8 cellular contexts compared by ENCODE assay signal in the genomic region with DNA sequence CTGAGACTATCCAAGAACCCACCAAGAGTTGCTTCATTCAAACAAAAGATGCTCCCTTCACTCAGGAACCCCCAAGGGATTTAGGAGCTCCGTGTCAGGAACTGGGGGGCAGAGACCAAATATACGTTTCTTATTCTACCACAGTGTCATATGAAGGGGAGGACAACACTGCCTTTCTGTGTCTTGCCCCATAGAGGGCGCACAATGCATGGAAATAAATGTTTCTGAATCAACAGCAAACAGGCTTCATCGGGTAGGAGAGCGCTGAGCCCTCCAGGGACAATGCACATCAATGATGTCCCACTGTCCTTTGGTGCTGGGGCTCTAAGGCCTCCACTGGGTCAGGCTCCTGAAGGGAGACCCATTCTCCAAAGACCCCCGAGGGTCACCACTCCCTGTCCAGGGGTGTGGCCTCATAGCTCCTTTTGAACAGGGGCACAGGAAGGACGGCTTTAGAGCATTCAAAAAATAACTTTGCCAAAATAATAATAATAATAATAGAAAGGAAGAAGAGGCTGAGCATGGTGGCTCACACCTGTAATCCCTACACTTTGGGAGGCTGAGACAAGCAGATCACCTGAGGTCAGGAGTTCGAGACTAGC. TPM values are rescaled to one million over a fixed set of nuclear protein-coding genes. Genes with fewer than 3 reads are reported as not detected.
DNase-seq lines count a peak whose midpoint lies in the region; ATAC-seq and TF ChIP-seq lines count a peak whose summit lies in the region.

No MANE protein-coding gene starts in this region.

- no peaks in the 10 kb centered on the region for H3K36me3 ChIP-seq in vagina

- no peak overlapping the region for H3K27ac ChIP-seq in vagina

- intact Hi-C loops in activated naive CD4-positive, alpha-beta T cell treated with anti-CD3 and anti-CD28 coated beads for 36 hours (cut with micrococcal nuclease): loop anchor here (1.0 to 10.0 kb wide), 4 partner anchors 34 to 641 kb away; no protein-coding TSS in a partner anchor
- intact Hi-C loops in vagina (cut with DNase I): loop anchor here (10.0 kb wide), 1 partner anchor 632 kb away; no protein-coding TSS in a partner anchor

- H3K27ac Mint-ChIP-seq in activated naive CD4-positive, alpha-beta T cell treated with anti-CD3 and anti-CD28 coated beads for 36 hours: no peak overlapping the region
- no peak overlapping the region for H3K27ac Mint-ChIP-seq in mesothelial cell of epicardium

- TF ChIP-seq CTCF in mesothelial cell of epicardium (IDR thresholded peaks at IDR 0.05; ENCODE audit: unreplicated experiment) (peak; percentile 71), vagina (IDR thresholded peaks at IDR 0.05) (peak; percentile 40 to 47 (median 44))

- CTCF ChIA-PET in activated naive CD4-positive, alpha-beta T cell treated with anti-CD3 and anti-CD28 coated beads for 36 hours (lab: Charles Lee): interaction anchor here (0.7 to 2.7 kb wide), 14 partner anchors 10 to 646 kb away, joined by 3 to 11 read pairs (median 4); no protein-coding TSS in a partner anchor

- no peaks in the 10 kb centered on the region for H3K27me3 ChIP-seq in vagina

- H3K27me3 Mint-ChIP-seq in activated naive CD4-positive, alpha-beta T cell treated with anti-CD3 and anti-CD28 coated beads for 36 hours (ENCODE audit: low read depth): peaks cover 15% of the 10 kb centered on the region
- peaks cover 17% of the 10 kb centered on the region for H3K27me3 Mint-ChIP-seq in mesothelial cell of epicardium (ENCODE audit: low read depth)

- ATAC-seq in GM21717 (IDR thresholded peaks at IDR 0.05; ENCODE audit: unreplicated experiment): peak; percentile 64

- TF ChIP-seq POLR2A in vagina (IDR thresholded peaks at IDR 0.05): no peak

- H3K36me3 Mint-ChIP-seq in activated naive CD4-positive, alpha-beta T cell treated with anti-CD3 and anti-CD28 coated beads for 36 hours (ENCODE audit: low read depth): no peaks in the 10 kb centered on the region
- no peaks in the 10 kb centered on the region for H3K36me3 Mint-ChIP-seq in mesothelial cell of epicardium

- no peaks in the 10 kb centered on the region for H3K4me1 Mint-ChIP-seq in activated naive CD4-positive, alpha-beta T cell treated with anti-CD3 and anti-CD28 coated beads for 36 hours (ENCODE audit: low read depth)
- no peaks in the 10 kb centered on the region for H3K4me1 Mint-ChIP-seq in mesothelial cell of epicardium

- H3K4me3 Mint-ChIP-seq in activated naive CD4-positive, alpha-beta T cell treated with anti-CD3 and anti-CD28 coated beads for 36 hours: no peak overlapping the region
- H3K4me3 Mint-ChIP-seq in mesothelial cell of epicardium: no peak overlapping the region

- H3K9me3 Mint-ChIP-seq in activated naive CD4-positive, alpha-beta T cell treated with anti-CD3 and anti-CD28 coated beads for 36 hours: no peaks in the 10 kb centered on the region
- H3K9me3 Mint-ChIP-seq in mesothelial cell of epicardium: no peaks in the 10 kb centered on the region

- H3K4me1 ChIP-seq in vagina: no peaks in the 10 kb centered on the region

- no peak overlapping the region for H3K4me3 ChIP-seq in vagina

- no peaks in the 10 kb centered on the region for H3K9me3 ChIP-seq in vagina

- peak; percentile 56 for DNase-seq in activated naive CD4-positive, alpha-beta T cell treated with anti-CD3 and anti-CD28 coated beads for 36 hours
- DNase-seq in activated naive CD4-positive, alpha-beta T cell treated with anti-CD3 and anti-CD28 coated beads, Interleukin-2, amount 50 U/mL, for 16 hours: no peak
- DNase-seq in HuH-7 (ENCODE audit: low spot score): peak; percentile 32
- peak; percentile 52 for DNase-seq in RPMI7951 (ENCODE audit: low read depth)
- peak; percentile 55 for DNase-seq in ecto neural progenitor cell (ENCODE audit: low spot score)
- peak in 1 of 2 experiments; percentile 52 for DNase-seq in mesothelial cell of epicardium (ENCODE audit: low spot score in 2 of 2, unreplicated experiment in 2 of 2)
- DNase-seq in vagina (ENCODE audit: extremely low spot score in 2 of 2): no peak

RNA-seq across cellular contexts. Expression of gene PLG, which starts 31.1 kb away (rescaled TPM):
- total RNA-seq in activated naive CD4-positive, alpha-beta T cell treated with anti-CD3 and anti-CD28 coated beads for 36 hours: not detected
- not detected in 2 replicates for total RNA-seq in RPMI7951 (2014; rRNA removed; shearing (Covaris generic))
- total RNA-seq in mesothelial cell of epicardium: 0.16 to 0.38 TPM (median 0.22 TPM) in 3 replicates
- total RNA-seq in vagina: not detected

Comparison
In these comparisons a context has a peak if more than half of its experiments do, and no peak if none do; other contexts are left out.
1. DNase-seq: peak in activated naive CD4-positive, alpha-beta T cell treated with anti-CD3 and anti-CD28 coated beads for 36 hours (single experiment), HuH-7 (single experiment), RPMI7951 (single experiment) and ecto neural progenitor cell (single experiment); none in activated naive CD4-positive, alpha-beta T cell treated with anti-CD3 and anti-CD28 coated beads, Interleukin-2, amount 50 U/mL, for 16 hours (single experiment) and vagina (0 of 2).